ENCODE assay signal across 8 cellular contexts in the genomic region with DNA sequence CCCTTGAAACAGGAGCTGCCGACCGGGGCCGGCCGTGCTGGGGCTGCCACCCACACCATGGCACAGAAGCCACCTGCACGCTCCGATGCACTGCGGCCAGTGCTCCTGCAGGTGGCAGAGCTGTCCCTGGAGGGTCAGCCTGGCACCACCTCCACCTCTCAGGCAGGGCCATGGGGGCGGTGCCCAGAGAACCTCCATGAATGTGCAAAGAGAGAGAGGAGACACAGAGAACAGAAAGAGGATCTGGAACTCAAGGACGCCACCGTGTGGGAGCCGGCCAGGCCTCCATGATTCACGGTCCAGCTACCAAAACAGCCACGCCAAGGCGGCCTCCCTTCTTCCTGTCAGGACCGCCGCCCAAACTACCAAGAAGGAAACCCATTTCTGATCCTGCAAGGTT.
DNase-seq lines count a peak whose midpoint lies in the region; ATAC-seq and TF ChIP-seq lines count a peak whose summit lies in the region.
"Not testable (repeated sequence)": the region's sequence is repeated elsewhere in the genome, so short reads cannot be mapped to it uniquely, and the experiment has no call there.

No MANE protein-coding gene starts in this region.

- intact Hi-C loops in mucosa of descending colon (cut with DNase I, micrococcal nuclease) = not testable (repeated sequence)

- not testable (repeated sequence) for H3K4me3 ChIP-seq in epithelial cell of esophagus (ENCODE audit: low read length); mucosa of descending colon

- TF ChIP-seq CTCF in epithelial cell of esophagus (IDR thresholded peaks at IDR 0.05; ENCODE audit: insufficient read depth, low read depth, low read length, missing control alignments) = peak; percentile 31
- TF ChIP-seq CTCF in mucosa of descending colon (IDR thresholded peaks at IDR 0.05) = peak; percentile 38

- H3K4me1 ChIP-seq in mucosa of descending colon (ENCODE audit: low read depth) = not testable (repeated sequence)

- not testable (repeated sequence) for H3K9me3 ChIP-seq in mucosa of descending colon

- not testable (repeated sequence) for TF ChIP-seq POLR2A in GM18505 (IDR thresholded peaks at IDR 0.05; ENCODE audit: borderline replicate concordance, extremely low read depth, insufficient read depth, insufficient read length)

- DNase-seq in activated CD4-positive, CD25-positive, alpha-beta regulatory T cell treated with anti-CD3 and anti-CD28 coated beads, Interleukin-2, amount 50 U/mL, for 16 hours (ENCODE audit: low read depth, low spot score) = peak; percentile 33
- peak; percentile 61 for DNase-seq in activated T-helper 9 cell treated with anti-CD3 and anti-CD28 coated beads, Interleukin-2, amount 50 U/mL, for 16 hours (ENCODE audit: low read depth)
- DNase-seq in epithelial cell of esophagus (ENCODE audit: low read depth) = not testable (repeated sequence)
- DNase-seq in mucosa of descending colon = peak; percentile 85 to 96 (median 92)
- peak; percentile 78 for DNase-seq in stimulated activated CD4-positive, alpha-beta T cell treated with anti-CD3 and anti-CD28 coated beads, Interleukin-4, amount 100 ng/mL, for 1 hour
- peak; percentile 83 for DNase-seq in ureter (ENCODE audit: low spot score)

- not testable (repeated sequence) for H3K36me3 ChIP-seq in mucosa of descending colon (ENCODE audit: low read depth)

- ATAC-seq in GM18505 (IDR thresholded peaks at IDR 0.05; ENCODE audit: unreplicated experiment) = peak; percentile 46
- peak; percentile 47 for ATAC-seq in HG02798 (IDR thresholded peaks at IDR 0.05; ENCODE audit: poor library complexity, unreplicated experiment)
- peak; percentile 82 for ATAC-seq in mucosa of descending colon
